Comparison of ENCODE assay signal across 12 cellular contexts in the genomic region with DNA sequence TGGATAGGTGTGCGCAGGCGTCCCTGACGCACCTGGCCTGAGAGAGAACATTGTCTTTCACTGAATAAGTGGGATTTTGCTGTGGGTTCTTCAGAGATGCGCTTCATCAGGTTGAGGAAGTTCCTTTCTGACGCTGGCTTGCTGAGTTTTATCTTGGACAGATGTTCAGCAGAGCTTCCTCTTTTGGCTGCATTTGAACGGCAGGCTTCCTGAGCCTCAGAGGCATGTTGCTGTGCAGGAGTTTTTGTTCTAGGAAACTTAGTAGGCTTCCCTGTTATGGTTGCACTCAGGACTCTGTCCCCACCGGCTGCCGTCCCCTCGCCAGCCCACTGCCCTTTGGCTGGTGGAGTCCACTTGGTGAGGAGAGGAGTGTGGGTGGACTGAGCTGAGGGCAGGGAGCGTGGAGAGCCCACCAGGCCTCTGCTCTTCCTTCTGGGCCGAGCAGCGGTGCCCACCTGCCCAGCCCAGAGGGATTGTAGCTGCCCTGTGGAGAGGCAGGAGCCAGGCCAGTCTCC. TPM values are rescaled to one million over a fixed set of nuclear protein-coding genes. Genes with fewer than 3 reads are reported as not detected.
DNase-seq lines count a peak whose midpoint lies in the region; ATAC-seq, FAIRE-seq and TF ChIP-seq lines count a peak whose summit lies in the region.
"Had no signal": no experiment of that assay in that cellular context is flagged by ENCODE, and none has a peak within 500 bp of the region (broad histone marks: within the 10 kb centered on the region; RNA-seq: fewer than 3 reads in every experiment).

No MANE protein-coding gene starts in this region.

- H3K27me3 Mint-ChIP-seq in astrocyte (ENCODE audit: low read depth, unreplicated experiment): no peaks in the 10 kb centered on the region
- no peaks in the 10 kb centered on the region for H3K27me3 Mint-ChIP-seq in naive thymus-derived CD8-positive, alpha-beta T cell

- H3K4me1 ChIP-seq in Karpas-422 (ENCODE audit: low read length): peaks cover 48% of the 10 kb centered on the region
- H3K4me1 ChIP-seq in astrocyte (ENCODE audit: insufficient read depth, low read length): no peaks in the 10 kb centered on the region
- H3K4me1 ChIP-seq in SJCRH30: no peaks in the 10 kb centered on the region

- H3K9ac ChIP-seq in Karpas-422 (ENCODE audit: low read length) (peak overlapping the region; percentile 63), astrocyte (ENCODE audit: low read length) (no peak overlapping the region)

- H3K27ac ChIP-seq in Karpas-422 (ENCODE audit: low read length) (peak overlapping the region; percentile 95), astrocyte (ENCODE audit: low read depth, low read length) (no peak overlapping the region), SJCRH30 (no peak overlapping the region)
- H3K27ac ChIP-seq: epithelial cell of prostate had no signal

- no peaks in the 10 kb centered on the region for H3K9me3 Mint-ChIP-seq in astrocyte (ENCODE audit: unreplicated experiment)
- no peaks in the 10 kb centered on the region for H3K9me3 Mint-ChIP-seq in naive thymus-derived CD8-positive, alpha-beta T cell
- H3K9me3 Mint-ChIP-seq: WTC11 had no signal

- H3K4me1 Mint-ChIP-seq in astrocyte (ENCODE audit: low read depth, unreplicated experiment): peaks cover 5% of the 10 kb centered on the region
- H3K4me1 Mint-ChIP-seq in naive thymus-derived CD8-positive, alpha-beta T cell: peaks cover 0 to 22% (median 9%) of the 10 kb centered on the region in 4 donors

- no peaks in the 10 kb centered on the region for H3K27me3 ChIP-seq in Karpas-422 (ENCODE audit: low read length)
- H3K27me3 ChIP-seq in astrocyte (ENCODE audit: insufficient read depth, low read length): no peaks in the 10 kb centered on the region
- no peaks in the 10 kb centered on the region for H3K27me3 ChIP-seq in SJCRH30

- POLR2A ChIA-PET in naive thymus-derived CD8-positive, alpha-beta T cell (lab: Charles Lee): interaction anchor here (0.8 to 1.8 kb wide), 5 partner anchors 9 to 106 kb away, joined by 3 to 6 read pairs (median 4); a partner anchor contains a TSS

- H2AFZ ChIP-seq in Karpas-422 (ENCODE audit: low read length): no peak overlapping the region
- no peak overlapping the region for H2AFZ ChIP-seq in astrocyte (ENCODE audit: low read depth, low read length)

- H4K20me1 ChIP-seq in Karpas-422 (ENCODE audit: insufficient read depth, low read depth, low read length) (no peaks in the 10 kb centered on the region), astrocyte (ENCODE audit: insufficient read depth, low read length) (peaks cover 16% of the 10 kb centered on the region)

- no peaks in the 10 kb centered on the region for H3K9me2 ChIP-seq in Karpas-422 (replicated peaks; ENCODE audit: insufficient read depth, low read length)

- H3K4me2 ChIP-seq in Karpas-422 (ENCODE audit: low read depth, low read length, poor library complexity, severe bottlenecking) (peak overlapping the region; percentile 60), astrocyte (ENCODE audit: low read length) (no peak overlapping the region)

- H3K4me3 Mint-ChIP-seq in astrocyte (ENCODE audit: unreplicated experiment): no peak overlapping the region
- peak overlapping the region in 1 of 10 donors; percentile 16 for H3K4me3 Mint-ChIP-seq in naive thymus-derived CD8-positive, alpha-beta T cell
- H3K4me3 Mint-ChIP-seq: WTC11 had no signal

- no peak for TF ChIP-seq CTCF in astrocyte (IDR thresholded peaks at IDR 0.05; ENCODE audit: insufficient read depth, low read depth, low read length)

- no peak for FAIRE-seq in astrocyte (lab: Jason Lieb, UNC)

- peak overlapping the region; percentile 27 for H3K27ac Mint-ChIP-seq in astrocyte (ENCODE audit: unreplicated experiment)
- H3K27ac Mint-ChIP-seq in naive thymus-derived CD8-positive, alpha-beta T cell: peak overlapping the region in 8 of 10 donors; percentile 9 to 79 (median 64)
- H3K27ac Mint-ChIP-seq: WTC11 had no signal

- H3K36me3 ChIP-seq in Karpas-422 (ENCODE audit: insufficient read depth, low read length) (peaks cover 15% of the 10 kb centered on the region; the same call in 1 of the 2 replicates), astrocyte (ENCODE audit: insufficient read depth, low read length) (peaks cover 14% of the 10 kb centered on the region), SJCRH30 (peaks cover 25% of the 10 kb centered on the region)

- peaks cover 10% of the 10 kb centered on the region for H3K36me3 Mint-ChIP-seq in astrocyte (ENCODE audit: low read depth, unreplicated experiment)
- H3K36me3 Mint-ChIP-seq in naive thymus-derived CD8-positive, alpha-beta T cell: peaks cover 0 to 70% (median 6%) of the 10 kb centered on the region in 3 donors

- H3K79me2 ChIP-seq in Karpas-422 (ENCODE audit: low read length): no peaks in the 10 kb centered on the region
- peaks cover 6% of the 10 kb centered on the region for H3K79me2 ChIP-seq in astrocyte (ENCODE audit: insufficient read depth, low read length)

- H3K9me3 ChIP-seq in Karpas-422 (ENCODE audit: low read length): no peaks in the 10 kb centered on the region
- H3K9me3 ChIP-seq in astrocyte (ENCODE audit: insufficient read depth, low read depth, low read length): no peaks in the 10 kb centered on the region
- H3K9me3 ChIP-seq in SJCRH30 (replicated peaks): no peaks in the 10 kb centered on the region

- H3K4me3 ChIP-seq in Karpas-422 (ENCODE audit: low read length): peak overlapping the region; percentile 37; the same call in 1 of the 2 replicates
- no peak overlapping the region for H3K4me3 ChIP-seq in astrocyte (ENCODE audit: insufficient read depth, low read depth, low read length)
- no peak overlapping the region for H3K4me3 ChIP-seq in SJCRH30

- DNase-seq in CD1c-positive myeloid dendritic cell (ENCODE audit: extremely low spot score) (peak; percentile 87), Karpas-422 (peak; percentile 93), astrocyte (ENCODE audit: low read depth) (no peak), SJCRH30 (no peak), RKO (ENCODE audit: low spot score) (no peak), GOT3 (lab: John Stamatoyannopoulos, UW) (no peak)
- no peak for DNase-seq in naive thymus-derived CD8-positive, alpha-beta T cell
- DNase-seq in stimulated activated CD4-positive, alpha-beta T cell treated with anti-CD3 and anti-CD28 coated beads, Interleukin-1b, Interleukin-23, amount 100 ng/mL, for 48 hours: no peak
- DNase-seq: NCI-H446 treated with DMSO at 0.1 percent for 48 hours; stimulated activated naive CD4-positive, alpha-beta T cell treated with Interleukin-2 at 50 U/mL for 16 hours had no signal

- ATAC-seq in naive thymus-derived CD8-positive, alpha-beta T cell: peak in 1 of 2 donors; percentile 53
- ATAC-seq: WTC11 had no signal

RNA-seq across cellular contexts. Expression of a gene that starts 17.2 kb away (rescaled TPM):
- total RNA-seq in Karpas-422 (2014; rRNA removed; shearing (Covaris generic); ENCODE audit: low replicate concordance): 48.5 and 102 TPM in 2 replicates
- 61.2 and 76.3 TPM in 2 replicates for total RNA-seq in astrocyte
- 10 to 100 TPM; 48.6 to 55.0 TPM for total RNA-seq in naive thymus-derived CD8-positive, alpha-beta T cell
- 10 to 100 TPM; 34.5 to 42.6 (median 35.4) TPM for polyA plus RNA-seq in naive thymus-derived CD8-positive, alpha-beta T cell
- total RNA-seq in SJCRH30 (2014; rRNA removed; shearing (Covaris generic)): 21.0 and 22.2 TPM in 2 replicates

RNA-seq across cellular contexts. Expression of a gene that starts 18.9 kb away (rescaled TPM):
- 36.5 and 74.7 TPM in 2 replicates for total RNA-seq in Karpas-422 (2014; rRNA removed; shearing (Covaris generic); ENCODE audit: low replicate concordance)
- 202 and 317 TPM in 2 replicates for total RNA-seq in astrocyte
- total RNA-seq in naive thymus-derived CD8-positive, alpha-beta T cell: 100 to 1,000 TPM; 375 to 414 TPM
- polyA plus RNA-seq in naive thymus-derived CD8-positive, alpha-beta T cell: 1 to 10 TPM; 1.3 to 2.9 (median 1.9) TPM
- total RNA-seq in SJCRH30 (2014; rRNA removed; shearing (Covaris generic)): 6.2 and 12.8 TPM in 2 replicates

RNA-seq across cellular contexts. Expression of a gene that starts 21.2 kb away (rescaled TPM):
- total RNA-seq in Karpas-422 (2014; rRNA removed; shearing (Covaris generic); ENCODE audit: low replicate concordance): 6.7 and 9.7 TPM in 2 replicates
- 1.9 and 2.6 TPM in 2 replicates for total RNA-seq in astrocyte
- 10 to 100 TPM; 22.2 to 23.4 TPM for total RNA-seq in naive thymus-derived CD8-positive, alpha-beta T cell
- polyA plus RNA-seq in naive thymus-derived CD8-positive, alpha-beta T cell: 10 to 100 TPM; 10.8 to 19.2 (median 11.0) TPM
- 1.1 and 1.3 TPM in 2 replicates for total RNA-seq in SJCRH30 (2014; rRNA removed; shearing (Covaris generic))

RNA-seq across cellular contexts. Expression of a gene that starts 49.1 kb away (rescaled TPM):
- 0.11 and 0.83 TPM in 2 replicates for total RNA-seq in Karpas-422 (2014; rRNA removed; shearing (Covaris generic); ENCODE audit: low replicate concordance)
- total RNA-seq in astrocyte: 0.20 and 0.29 TPM in 2 replicates
- total RNA-seq in naive thymus-derived CD8-positive, alpha-beta T cell: 1 to 10 TPM; 1.5 to 1.9 TPM
- under 1 TPM; 0.15 to 0.67 (median 0.21) TPM for polyA plus RNA-seq in naive thymus-derived CD8-positive, alpha-beta T cell
- total RNA-seq in SJCRH30 (2014; rRNA removed; shearing (Covaris generic)): 0.53 and 0.71 TPM in 2 replicates

Comparison
In these comparisons a context has a peak if more than half of its experiments do, and no peak if none do; other contexts are left out.
1. DNase-seq: peak in CD1c-positive myeloid dendritic cell (single experiment) and Karpas-422 (single experiment); none in astrocyte (single experiment), naive thymus-derived CD8-positive, alpha-beta T cell (0 of 10), SJCRH30 (0 of 2), RKO (single experiment), stimulated activated CD4-positive, alpha-beta T cell treated with anti-CD3 and anti-CD28 coated beads, Interleukin-1b, Interleukin-23, amount 100 ng/mL, for 48 hours (single experiment) and GOT3 (single experiment).